In genomic region chr19:11155373-11156120, GRCh38 we compare ENCODE assay signal across 8 cellular contexts. TPM values are rescaled to one million over a fixed set of nuclear protein-coding genes. Genes with fewer than 3 reads are reported as not detected.
DNase-seq lines count a peak whose midpoint lies in the region; ATAC-seq and TF ChIP-seq lines count a peak whose summit lies in the region.

Gene SPC24, minus strand, starts transcription at chr19:11155782. Its CDS starts 6 bp downstream, at chr19:11155776.

- DNase-seq in GM13976 (ENCODE audit: low spot score), result peak; percentile 100
- DNase-seq in NCI-H146 treated with DMSO at 0.1 percent for 48 hours (lab: John Stamatoyannopoulos, UW; ENCODE audit: unreplicated experiment), result peak; percentile 99
- DNase-seq in amniotic stem cell (lab: John Stamatoyannopoulos, UW), result peak; percentile 94
- peak; percentile 96 for DNase-seq in left cardiac atrium
- peak; percentile 98 for DNase-seq in posterior vena cava (ENCODE audit: low spot score)
- peak; percentile 95 for DNase-seq in ureter (ENCODE audit: low spot score)

- intact Hi-C loops in T-helper 1 cell treated with Interleukin-12 subunit alpha and Interleukin-12 subunit beta and Interleukin-4 antibody, amounts not matched to agents 30 ng/mL and 1 ng/mL, for 36 hours (cut with micrococcal nuclease), result loop anchor here (1.0 to 2.0 kb wide), 9 partner anchors 42 to 404 kb away; partner anchors contain the start of genes CCDC159, ELOF1, KANK2 and ODAD3
- intact Hi-C loops in left cardiac atrium (cut with DNase I), result no loop called here
- intact Hi-C loops in posterior vena cava (cut with DNase I), result no loop called here

- ATAC-seq in HG02870 (IDR thresholded peaks at IDR 0.05; ENCODE audit: unreplicated experiment) (peak; percentile 96), left cardiac atrium (peak; percentile 91 to 94)

- in situ Hi-C loops in GM13976 (cut with MboI; ENCODE audit: low sequenced_read_pairs, unreplicated experiment), result no loop called here

- no peak for TF ChIP-seq CTCF in GM13976 (IDR thresholded peaks at IDR 0.05; ENCODE audit: borderline replicate concordance, control extremely low read depth, extremely low read depth, insufficient read depth, missing control alignments)

RNA-seq across cellular contexts. Expression of gene SPC24, which starts in this region (rescaled TPM):
- 35.6 and 37.7 TPM in 2 replicates for total RNA-seq in T-helper 1 cell treated with Interleukin-12 subunit alpha and Interleukin-12 subunit beta and Interleukin-4 antibody, amounts not matched to agents 30 ng/mL and 1 ng/mL, for 36 hours
- total RNA-seq in left cardiac atrium, result 1 to 10 TPM; 3.4 to 3.9 TPM
- total RNA-seq in posterior vena cava, result 1 to 10 TPM in 1 of 2 donors, under 1 TPM in 1; 0.81 to 2.2 TPM
- total RNA-seq in ureter, result 1.4 TPM

Comparison
In these comparisons a context has a peak if more than half of its experiments do, and no peak if none do; other contexts are left out.
1. Peak in every context shown above with its lines: DNase-seq and ATAC-seq.